8 cellular contexts compared by ENCODE assay signal in the genomic region with DNA sequence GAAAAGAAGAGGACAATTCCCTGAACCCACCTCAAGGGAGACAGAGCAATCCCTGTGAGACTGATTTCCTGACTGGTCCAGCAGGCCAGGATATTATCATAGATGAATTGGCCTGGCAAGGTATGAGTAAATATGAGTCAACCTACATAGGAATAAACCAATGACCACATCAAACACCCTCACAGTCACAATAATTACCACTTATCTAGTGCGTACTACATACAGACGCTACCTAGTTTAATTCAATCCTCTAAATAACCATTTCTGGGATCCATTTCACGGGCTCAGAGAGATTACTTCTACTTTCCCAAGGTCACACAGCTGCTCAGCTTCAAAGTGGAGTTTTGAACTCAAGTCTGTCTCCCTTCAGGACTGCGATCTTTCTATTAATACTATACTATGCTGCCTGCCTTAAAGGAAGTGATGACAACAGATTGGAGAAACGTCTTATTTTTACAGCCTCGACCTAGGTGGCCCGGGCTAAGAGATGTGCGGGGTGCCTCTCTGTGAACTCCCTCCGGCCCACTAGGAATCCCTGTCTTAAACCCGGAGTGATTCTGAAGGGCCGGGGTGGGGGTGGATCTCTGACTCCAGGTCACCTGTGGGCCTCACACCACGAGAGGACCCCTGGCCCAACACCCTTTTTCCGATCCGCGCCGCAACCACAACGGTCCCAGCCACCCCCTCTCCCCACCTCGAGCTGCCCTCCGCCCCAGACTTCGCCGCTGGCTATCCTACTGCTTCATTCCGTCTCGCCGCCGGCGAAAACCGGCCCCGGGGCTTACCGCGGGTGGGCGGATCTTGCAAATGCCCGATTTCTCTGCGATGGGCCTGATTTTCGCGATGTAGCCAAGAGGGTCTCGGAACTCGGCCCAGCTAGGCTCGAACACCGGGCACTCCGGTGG. TPM values are rescaled to one million over a fixed set of nuclear protein-coding genes. Genes with fewer than 3 reads are reported as not detected.
DNase-seq lines count a peak whose midpoint lies in the region; ATAC-seq and TF ChIP-seq lines count a peak whose summit lies in the region.

No MANE protein-coding gene starts in this region.

- H3K27me3 ChIP-seq in RWPE2 (ENCODE audit: insufficient read depth, poor library complexity, severe bottlenecking): no peaks in the 10 kb centered on the region
- no peaks in the 10 kb centered on the region for H3K27me3 ChIP-seq in stomach

- TF ChIP-seq CTCF in RWPE2 (IDR thresholded peaks at IDR 0.05; ENCODE audit: poor library complexity, severe bottlenecking): no peak
- no peak for TF ChIP-seq CTCF in stomach (IDR thresholded peaks at IDR 0.05)

- WGBS in stomach, 5 donors: 0 to 1% (median 0%) methylated on average over 14 to 40 of the region's 40 CpGs

- peak overlapping the region; percentile 69 for H3K4me3 ChIP-seq in RWPE2 (ENCODE audit: severe bottlenecking)
- peak overlapping the region; percentile 77 to 92 (median 90) for H3K4me3 ChIP-seq in stomach

- TF ChIP-seq POLR2A in stomach (IDR thresholded peaks at IDR 0.05): no peak

- peaks cover 20% of the 10 kb centered on the region for H3K36me3 ChIP-seq in RWPE2 (ENCODE audit: low read depth)
- H3K36me3 ChIP-seq in stomach: peaks cover 0 to 23% (median 21%) of the 10 kb centered on the region in 4 donors

- no peak for TF ChIP-seq EP300 in stomach (IDR thresholded peaks at IDR 0.05)

- DNase-seq in AG20443 (ENCODE audit: low spot score): peak; percentile 32
- no peak for DNase-seq in RWPE2 (ENCODE audit: low spot score)
- peak in 6 of 61 donors; percentile 1 to 62 (median 36) for DNase-seq in caudate nucleus (lab: John Stamatoyannopoulos, UW)
- peak; percentile 41 for DNase-seq in left lobe of liver (ENCODE audit: low spot score)
- no peak for DNase-seq in stomach
- DNase-seq in SIG-M5 (lab: John Stamatoyannopoulos, UW): no peak

- H3K4me1 ChIP-seq in RWPE2 (ENCODE audit: insufficient read depth, poor library complexity, severe bottlenecking) (peaks cover 13% of the 10 kb centered on the region), stomach (peaks cover 10 to 42% (median 34%) of the 10 kb centered on the region in 4 donors)

- H3K27ac ChIP-seq in RWPE2 (ENCODE audit: poor library complexity, severe bottlenecking) (peak overlapping the region; percentile 64), caudate nucleus (ENCODE audit: low read depth, low read length) (peak overlapping the region; percentile 92), stomach (peak overlapping the region; percentile 61 to 93 (median 91))

- intact Hi-C loops in stomach (cut with DNase I; ENCODE audit: low total_unique reads): no loop called here

- H3K9me3 ChIP-seq in RWPE2 (ENCODE audit: severe bottlenecking) (no peaks in the 10 kb centered on the region), stomach (no peaks in the 10 kb centered on the region)

- ATAC-seq in GM21723 (IDR thresholded peaks at IDR 0.05; ENCODE audit: unreplicated experiment) (peak; percentile 14), RWPE2 (ENCODE audit: low read depth) (peak; percentile 88), left lobe of liver (no peak), HG03520 (IDR thresholded peaks at IDR 0.05; ENCODE audit: unreplicated experiment) (no peak)

RNA-seq across cellular contexts. Expression of a gene that starts 0.8 kb away (rescaled TPM):
- total RNA-seq in left lobe of liver (34.1 TPM), stomach (100 to 1,000 TPM in 3 of 5 donors, 10 to 100 TPM in 2; 73.5 to 390 (median 151) TPM)
- 10 to 100 TPM; 11.8 to 19.9 (median 13.0) TPM for polyA plus RNA-seq in stomach

RNA-seq across cellular contexts. Expression of a gene that starts 57.2 kb away (rescaled TPM):
- total RNA-seq in left lobe of liver: 2.5 TPM
- total RNA-seq in stomach: 10 to 100 TPM in 3 of 5 donors, 1 to 10 TPM in 2; 2.9 to 22.3 (median 15.9) TPM
- polyA plus RNA-seq in stomach: 10 to 100 TPM; 16.1 to 26.0 (median 16.5) TPM

Comparison
In these comparisons a context has a peak if more than half of its experiments do, and no peak if none do; other contexts are left out.
1. DNase-seq: peak in AG20443 (single experiment) and left lobe of liver (single experiment); none in RWPE2 (single experiment), stomach (single experiment) and SIG-M5 (single experiment).
2. ATAC-seq: peak in GM21723 (single experiment) and RWPE2 (single experiment); none in left lobe of liver (single experiment) and HG03520 (single experiment).
3. Peak in every context shown above with its lines, with median percentiles within 50 percentile points of each other: H3K27ac ChIP-seq.